In genomic region chr6:131688286-131688685, GRCh38 we compare ENCODE assay signal across 10 cellular contexts. TPM values are rescaled to one million over a fixed set of nuclear protein-coding genes. Genes with fewer than 3 reads are reported as not detected.
DNase-seq lines count a peak whose midpoint lies in the region; ATAC-seq lines count a peak whose summit lies in the region.
"Had no signal": no experiment of that assay in that cellular context is flagged by ENCODE, and none has a peak within 500 bp of the region (broad histone marks: within the 10 kb centered on the region; RNA-seq: fewer than 3 reads in every experiment).

No MANE protein-coding gene starts in this region.

- H4K91ac ChIP-seq in trophoblast cell (ENCODE audit: low read depth, low read length), result no peak overlapping the region

- H3K9me3 ChIP-seq in SK-N-MC (ENCODE audit: low read depth, low read length) (no peaks in the 10 kb centered on the region), trophoblast cell (ENCODE audit: insufficient read depth, low read depth, low read length) (no peaks in the 10 kb centered on the region)

- H3K27me3 ChIP-seq in trophoblast cell (ENCODE audit: insufficient read depth, low read length), result no peaks in the 10 kb centered on the region

- no peak overlapping the region for H3K9ac ChIP-seq in SK-N-MC (ENCODE audit: insufficient read length)
- H3K9ac ChIP-seq in trophoblast cell (ENCODE audit: low read length), result no peak overlapping the region

- no peak overlapping the region for H2BK5ac ChIP-seq in trophoblast cell (ENCODE audit: low read depth, low read length, poor library complexity)

- no peak overlapping the region for H3K4me2 ChIP-seq in trophoblast cell (ENCODE audit: low read length)

- H3K4me3 ChIP-seq in SK-N-MC (no peak overlapping the region), trophoblast cell (ENCODE audit: low read depth, low read length) (no peak overlapping the region)

- H2AK5ac ChIP-seq in trophoblast cell (ENCODE audit: low read length), result no peak overlapping the region

- H3K79me1 ChIP-seq in trophoblast cell (ENCODE audit: low read length), result no peaks in the 10 kb centered on the region

- no peak overlapping the region for H4K8ac ChIP-seq in trophoblast cell (ENCODE audit: low read depth, low read length)

- DNase-seq in SK-N-MC (ENCODE audit: low read depth, low spot score) (no peak), epidermal melanocyte (ENCODE audit: insufficient read length, low spot score) (no peak), glomerular visceral epithelial cell (ENCODE audit: extremely low spot score) (no peak), trophoblast cell (no peak), NCI-H1048 (lab: John Stamatoyannopoulos, UW) (no peak)
- DNase-seq: foreskin melanocyte, small intestine had no signal

- H3K23ac ChIP-seq in trophoblast cell (ENCODE audit: low read length), result no peak overlapping the region

- H3K27ac ChIP-seq in SK-N-MC, result peak overlapping the region; percentile 22; the same call in 1 of the 2 replicates
- no peak overlapping the region for H3K27ac ChIP-seq in trophoblast cell (ENCODE audit: low read depth, low read length)

- H3K14ac ChIP-seq in trophoblast cell (ENCODE audit: low read length), result no peak overlapping the region

- WGBS in trophoblast cell (ENCODE audit: extremely low coverage, insufficient coverage, insufficient read length), result no CpG with 5 or more reads among the region's 1 CpG

- no peaks in the 10 kb centered on the region for H3K79me2 ChIP-seq in trophoblast cell (ENCODE audit: control insufficient read depth, insufficient read depth, low read length, poor library complexity)

- no peak overlapping the region for H3K4ac ChIP-seq in trophoblast cell (ENCODE audit: low read depth, low read length)

- peak; percentile 53 for ATAC-seq in GM18499 (IDR thresholded peaks at IDR 0.05; ENCODE audit: insufficient read depth, unreplicated experiment)
- peak; percentile 68 for ATAC-seq in GM19455 (IDR thresholded peaks at IDR 0.05; ENCODE audit: unreplicated experiment)
- ATAC-seq in HG02970 (IDR thresholded peaks at IDR 0.05; ENCODE audit: low FRiP score, unreplicated experiment), result peak; percentile 63

- no peak overlapping the region for H2AFZ ChIP-seq in trophoblast cell (ENCODE audit: insufficient read depth, low read length, poor library complexity)

- H2BK120ac ChIP-seq in trophoblast cell (ENCODE audit: insufficient read depth, low read length, poor library complexity), result no peak overlapping the region

- no peak overlapping the region for H4K12ac ChIP-seq in trophoblast cell (ENCODE audit: low read depth, low read length)

- H3K4me1 ChIP-seq in trophoblast cell (ENCODE audit: control insufficient read depth in 1 of 2, insufficient read depth in 2 of 2, low read length in 2 of 2), result no peaks in the 10 kb centered on the region

- no peak overlapping the region for H3K18ac ChIP-seq in trophoblast cell (ENCODE audit: low read length)

- no peak overlapping the region for H2BK12ac ChIP-seq in trophoblast cell (ENCODE audit: low read length)

- H3K36me3 ChIP-seq in SK-N-MC (ENCODE audit: insufficient read depth, low read length) (no peaks in the 10 kb centered on the region), trophoblast cell (ENCODE audit: control insufficient read depth in 1 of 2, insufficient read depth in 2 of 2, low read length in 2 of 2) (no peaks in the 10 kb centered on the region)

RNA-seq across cellular contexts. Expression of gene OR2A4, which starts 12.9 kb away (rescaled TPM):
- polyA plus RNA-seq in trophoblast cell (2013), result not detected in 2 replicates
- polyA plus RNA-seq: small intestine had no signal

RNA-seq across cellular contexts. Expression of gene CTAGE9, which starts 22.5 kb away (rescaled TPM):
- not detected in 2 replicates for polyA plus RNA-seq in trophoblast cell (2013)
- polyA plus RNA-seq: small intestine had no signal

RNA-seq across cellular contexts. Expression of gene ENPP3, which starts 51.2 kb away (rescaled TPM):
- polyA plus RNA-seq in trophoblast cell (2013), result 0.01 and 0.03 TPM in 2 replicates
